ENCODE assay signal across 29 cellular contexts in genomic region chr6:149439626-149440025, GRCh38. TPM values are rescaled to one million over a fixed set of nuclear protein-coding genes. Genes with fewer than 3 reads are reported as not detected.
"Had no signal": no experiment of that assay in that cellular context is flagged by ENCODE, and none has a peak within 500 bp of the region (broad histone marks: within the 10 kb centered on the region; RNA-seq: fewer than 3 reads in every experiment).

No MANE protein-coding gene starts in this region.

- H3K27me3 Mint-ChIP-seq: naive thymus-derived CD4-positive, alpha-beta T cell; type B pancreatic cell had no signal

- H3K36me3 Mint-ChIP-seq: type B pancreatic cell had no signal

- ATAC-seq: heart right ventricle; left cardiac atrium; left lung; naive thymus-derived CD4-positive, alpha-beta T cell; psoas muscle; right cardiac atrium had no signal

- H3K4me3 Mint-ChIP-seq: dendritic cell treated with granulocyte-macrophage colony-stimulating factor and Interleukin-4, amounts not matched to agents 40 ng/mL and 50 ng/mL, for 4 days; endodermal cell; naive thymus-derived CD4-positive, alpha-beta T cell; nephron; type B pancreatic cell had no signal

- H3K9me3 Mint-ChIP-seq: dendritic cell treated with granulocyte-macrophage colony-stimulating factor and Interleukin-4, amounts not matched to agents 40 ng/mL and 50 ng/mL, for 4 days; endodermal cell; nephron; type B pancreatic cell had no signal

- DNase-seq: colonic mucosa; effector CD8-positive, alpha-beta T cell; endodermal cell; foreskin melanocyte; glutamatergic neuron; heart right ventricle; hippocampal formation; left cardiac atrium; left lung; mesendoderm; midbrain; naive thymus-derived CD4-positive, alpha-beta T cell; nucleus accumbens; psoas muscle; right cardiac atrium; sigmoid colon; stimulated activated CD4-positive, alpha-beta T cell treated with anti-CD3 and anti-CD28 coated beads, Interleukin-2, amount 100 ng/mL, for 24 hours; stimulated activated CD4-positive, alpha-beta T cell treated with anti-CD3 and anti-CD28 coated beads, Interleukin-4, amount 100 ng/mL, for 4 hours; stimulated activated naive CD4-positive, alpha-beta T cell; substantia nigra; testis; tibial artery had no signal

- H3K27ac Mint-ChIP-seq: dendritic cell treated with granulocyte-macrophage colony-stimulating factor and Interleukin-4, amounts not matched to agents 40 ng/mL and 50 ng/mL, for 4 days; endodermal cell; naive thymus-derived CD4-positive, alpha-beta T cell; type B pancreatic cell had no signal

RNA-seq across cellular contexts. Expression of gene SUMO4, which starts 39.6 kb away (rescaled TPM):
- total RNA-seq: epithelial cell of proximal tubule, kidney epithelial cell had no signal

RNA-seq across cellular contexts. Expression of gene ZC3H12D, which starts 45.2 kb away (rescaled TPM):
- total RNA-seq: kidney epithelial cell, lung microvascular endothelial cell, osteocyte had no signal
